1 cellular context compared by ENCODE assay signal in genomic region chr1:32758177-32758794, GRCh38.
TF ChIP-seq lines count a peak whose summit lies in the region.

No MANE protein-coding gene starts in this region.

TF ChIP-seq in K562, 482 proteins besides CTCF, POLR2A, EP300 and RAD21 (continues in another document):
- no peak for TF ChIP-seq ETV5 (CRISPR knock-in tag; IDR thresholded peaks at IDR 0.05; ENCODE audit: low read depth)
- no peak for TF ChIP-seq FUS (optimal IDR thresholded peaks at IDR 0.05; ENCODE audit: low read depth, low read length)
- TF ChIP-seq STAT6 (CRISPR knock-in tag; IDR thresholded peaks at IDR 0.05), result no peak
- no peak for TF ChIP-seq CXXC5 (CRISPR knock-in tag; IDR thresholded peaks at IDR 0.05)
- TF ChIP-seq PML (IDR thresholded peaks at IDR 0.05; ENCODE audit: low read length), result 0 out of 2 replicates have a peak, but pooled peaks have one; percentile 15
- no peak for TF ChIP-seq ZNF274 (IDR thresholded peaks at IDR 0.05; ENCODE audit: borderline replicate concordance, low read depth, low read length)
- no peak for TF ChIP-seq DACH1 (IDR thresholded peaks at IDR 0.05; ENCODE audit: partially characterized antibody)
- no peak for TF ChIP-seq GABPA (tag; conservative IDR thresholded peaks at IDR 0.05; ENCODE audit: low read depth)
- no peak for TF ChIP-seq ZBTB9 (CRISPR knock-in tag; IDR thresholded peaks at IDR 0.05)
- TF ChIP-seq CHD1 (IDR thresholded peaks at IDR 0.05; ENCODE audit: low read length), result peak; percentile 24
- TF ChIP-seq MTF1 (CRISPR knock-in tag; IDR thresholded peaks at IDR 0.05; ENCODE audit: borderline replicate concordance), result peak; percentile 29; the same call in 1 of the 2 replicates
- TF ChIP-seq ZNF431 (CRISPR knock-in tag; IDR thresholded peaks at IDR 0.05), result no peak
- TF ChIP-seq POLR2B (IDR thresholded peaks at IDR 0.05; ENCODE audit: low read depth, partially characterized antibody), result no peak
- TF ChIP-seq HDAC2 (IDR thresholded peaks at IDR 0.05), result no peak
- TF ChIP-seq HLTF (IDR thresholded peaks at IDR 0.05), result no peak
- TF ChIP-seq, protein P1, sequence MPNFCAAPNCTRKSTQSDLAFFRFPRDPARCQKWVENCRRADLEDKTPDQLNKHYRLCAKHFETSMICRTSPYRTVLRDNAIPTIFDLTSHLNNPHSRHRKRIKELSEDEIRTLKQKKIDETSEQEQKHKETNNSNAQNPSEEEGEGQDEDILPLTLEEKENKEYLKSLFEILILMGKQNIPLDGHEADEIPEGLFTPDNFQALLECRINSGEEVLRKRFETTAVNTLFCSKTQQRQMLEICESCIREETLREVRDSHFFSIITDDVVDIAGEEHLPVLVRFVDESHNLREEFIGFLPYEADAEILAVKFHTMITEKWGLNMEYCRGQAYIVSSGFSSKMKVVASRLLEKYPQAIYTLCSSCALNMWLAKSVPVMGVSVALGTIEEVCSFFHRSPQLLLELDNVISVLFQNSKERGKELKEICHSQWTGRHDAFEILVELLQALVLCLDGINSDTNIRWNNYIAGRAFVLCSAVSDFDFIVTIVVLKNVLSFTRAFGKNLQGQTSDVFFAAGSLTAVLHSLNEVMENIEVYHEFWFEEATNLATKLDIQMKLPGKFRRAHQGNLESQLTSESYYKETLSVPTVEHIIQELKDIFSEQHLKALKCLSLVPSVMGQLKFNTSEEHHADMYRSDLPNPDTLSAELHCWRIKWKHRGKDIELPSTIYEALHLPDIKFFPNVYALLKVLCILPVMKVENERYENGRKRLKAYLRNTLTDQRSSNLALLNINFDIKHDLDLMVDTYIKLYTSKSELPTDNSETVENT (CRISPR knock-in tag; IDR thresholded peaks at IDR 0.05), result no peak
- TF ChIP-seq, protein P2, sequence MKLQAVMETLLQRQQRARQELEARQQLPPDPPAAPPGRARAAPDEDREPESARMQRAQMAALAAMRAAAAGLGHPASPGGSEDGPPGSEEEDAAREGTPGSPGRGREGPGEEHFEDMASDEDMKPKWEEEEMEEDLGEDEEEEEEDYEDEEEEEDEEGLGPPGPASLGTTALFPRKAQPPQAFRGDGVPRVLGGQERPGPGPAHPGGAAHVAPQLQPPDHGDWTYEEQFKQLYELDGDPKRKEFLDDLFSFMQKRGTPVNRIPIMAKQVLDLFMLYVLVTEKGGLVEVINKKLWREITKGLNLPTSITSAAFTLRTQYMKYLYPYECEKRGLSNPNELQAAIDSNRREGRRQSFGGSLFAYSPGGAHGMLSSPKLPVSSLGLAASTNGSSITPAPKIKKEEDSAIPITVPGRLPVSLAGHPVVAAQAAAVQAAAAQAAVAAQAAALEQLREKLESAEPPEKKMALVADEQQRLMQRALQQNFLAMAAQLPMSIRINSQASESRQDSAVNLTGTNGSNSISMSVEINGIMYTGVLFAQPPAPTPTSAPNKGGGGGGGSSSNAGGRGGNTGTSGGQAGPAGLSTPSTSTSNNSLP (IDR thresholded peaks at IDR 0.05; ENCODE audit: borderline replicate concordance, low read depth, low read length), result no peak
- TF ChIP-seq, protein P3, sequence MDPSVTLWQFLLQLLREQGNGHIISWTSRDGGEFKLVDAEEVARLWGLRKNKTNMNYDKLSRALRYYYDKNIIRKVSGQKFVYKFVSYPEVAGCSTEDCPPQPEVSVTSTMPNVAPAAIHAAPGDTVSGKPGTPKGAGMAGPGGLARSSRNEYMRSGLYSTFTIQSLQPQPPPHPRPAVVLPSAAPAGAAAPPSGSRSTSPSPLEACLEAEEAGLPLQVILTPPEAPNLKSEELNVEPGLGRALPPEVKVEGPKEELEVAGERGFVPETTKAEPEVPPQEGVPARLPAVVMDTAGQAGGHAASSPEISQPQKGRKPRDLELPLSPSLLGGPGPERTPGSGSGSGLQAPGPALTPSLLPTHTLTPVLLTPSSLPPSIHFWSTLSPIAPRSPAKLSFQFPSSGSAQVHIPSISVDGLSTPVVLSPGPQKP (CRISPR knock-in tag; IDR thresholded peaks at IDR 0.05), result no peak
- TF ChIP-seq, protein P4, sequence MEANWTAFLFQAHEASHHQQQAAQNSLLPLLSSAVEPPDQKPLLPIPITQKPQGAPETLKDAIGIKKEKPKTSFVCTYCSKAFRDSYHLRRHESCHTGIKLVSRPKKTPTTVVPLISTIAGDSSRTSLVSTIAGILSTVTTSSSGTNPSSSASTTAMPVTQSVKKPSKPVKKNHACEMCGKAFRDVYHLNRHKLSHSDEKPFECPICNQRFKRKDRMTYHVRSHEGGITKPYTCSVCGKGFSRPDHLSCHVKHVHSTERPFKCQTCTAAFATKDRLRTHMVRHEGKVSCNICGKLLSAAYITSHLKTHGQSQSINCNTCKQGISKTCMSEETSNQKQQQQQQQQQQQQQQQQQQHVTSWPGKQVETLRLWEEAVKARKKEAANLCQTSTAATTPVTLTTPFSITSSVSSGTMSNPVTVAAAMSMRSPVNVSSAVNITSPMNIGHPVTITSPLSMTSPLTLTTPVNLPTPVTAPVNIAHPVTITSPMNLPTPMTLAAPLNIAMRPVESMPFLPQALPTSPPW (CRISPR knock-in tag; IDR thresholded peaks at IDR 0.05), result peak; percentile 69
- no peak for TF ChIP-seq TSC22D4 (tag; IDR thresholded peaks at IDR 0.05)
- no peak for TF ChIP-seq MED1 (CRISPR knock-in tag; IDR thresholded peaks at IDR 0.05; ENCODE audit: borderline replicate concordance)
- TF ChIP-seq CBX1 (IDR thresholded peaks at IDR 0.05; ENCODE audit: low read depth), result no peak
- TF ChIP-seq ARID1B (IDR thresholded peaks at IDR 0.05), result peak; percentile 52; the same call in 1 of the 2 replicates
- no peak for TF ChIP-seq KDM2B (CRISPR knock-in tag; IDR thresholded peaks at IDR 0.05)
- no peak for TF ChIP-seq CSDE1 (IDR thresholded peaks at IDR 0.05)
- TF ChIP-seq TEAD2 (tag; IDR thresholded peaks at IDR 0.05), result no peak
- no peak for TF ChIP-seq KLF13 (tag; IDR thresholded peaks at IDR 0.05; ENCODE audit: borderline replicate concordance, low read depth)
- TF ChIP-seq PCBP2 (IDR thresholded peaks at IDR 0.05; ENCODE audit: low read depth, low read length, poor library complexity, severe bottlenecking), result no peak
- TF ChIP-seq RBM17 (IDR thresholded peaks at IDR 0.05; ENCODE audit: borderline replicate concordance, low read depth, low read length), result no peak
- no peak for TF ChIP-seq GATAD2B (IDR thresholded peaks at IDR 0.05; ENCODE audit: borderline replicate concordance)
- no peak for TF ChIP-seq ELF4 (CRISPR knock-in tag; IDR thresholded peaks at IDR 0.05)
- TF ChIP-seq, protein P5, sequence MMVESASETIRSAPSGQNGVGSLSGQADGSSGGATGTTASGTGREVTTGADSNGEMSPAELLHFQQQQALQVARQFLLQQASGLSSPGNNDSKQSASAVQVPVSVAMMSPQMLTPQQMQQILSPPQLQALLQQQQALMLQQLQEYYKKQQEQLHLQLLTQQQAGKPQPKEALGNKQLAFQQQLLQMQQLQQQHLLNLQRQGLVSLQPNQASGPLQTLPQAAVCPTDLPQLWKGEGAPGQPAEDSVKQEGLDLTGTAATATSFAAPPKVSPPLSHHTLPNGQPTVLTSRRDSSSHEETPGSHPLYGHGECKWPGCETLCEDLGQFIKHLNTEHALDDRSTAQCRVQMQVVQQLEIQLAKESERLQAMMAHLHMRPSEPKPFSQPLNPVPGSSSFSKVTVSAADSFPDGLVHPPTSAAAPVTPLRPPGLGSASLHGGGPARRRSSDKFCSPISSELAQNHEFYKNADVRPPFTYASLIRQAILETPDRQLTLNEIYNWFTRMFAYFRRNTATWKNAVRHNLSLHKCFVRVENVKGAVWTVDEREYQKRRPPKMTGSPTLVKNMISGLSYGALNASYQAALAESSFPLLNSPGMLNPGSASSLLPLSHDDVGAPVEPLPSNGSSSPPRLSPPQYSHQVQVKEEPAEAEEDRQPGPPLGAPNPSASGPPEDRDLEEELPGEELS (CRISPR knock-in tag; IDR thresholded peaks at IDR 0.05; ENCODE audit: borderline replicate concordance), result no peak
- TF ChIP-seq, protein P6, sequence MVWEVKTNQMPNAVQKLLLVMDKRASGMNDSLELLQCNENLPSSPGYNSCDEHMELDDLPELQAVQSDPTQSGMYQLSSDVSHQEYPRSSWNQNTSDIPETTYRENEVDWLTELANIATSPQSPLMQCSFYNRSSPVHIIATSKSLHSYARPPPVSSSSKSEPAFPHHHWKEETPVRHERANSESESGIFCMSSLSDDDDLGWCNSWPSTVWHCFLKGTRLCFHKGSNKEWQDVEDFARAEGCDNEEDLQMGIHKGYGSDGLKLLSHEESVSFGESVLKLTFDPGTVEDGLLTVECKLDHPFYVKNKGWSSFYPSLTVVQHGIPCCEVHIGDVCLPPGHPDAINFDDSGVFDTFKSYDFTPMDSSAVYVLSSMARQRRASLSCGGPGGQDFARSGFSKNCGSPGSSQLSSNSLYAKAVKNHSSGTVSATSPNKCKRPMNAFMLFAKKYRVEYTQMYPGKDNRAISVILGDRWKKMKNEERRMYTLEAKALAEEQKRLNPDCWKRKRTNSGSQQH (CRISPR knock-in tag; IDR thresholded peaks at IDR 0.05), result no peak
- no peak for TF ChIP-seq RBM14 (IDR thresholded peaks at IDR 0.05; ENCODE audit: borderline replicate concordance, insufficient read depth, low read depth, low read length)
- no peak for TF ChIP-seq NRF1 (conservative IDR thresholded peaks at IDR 0.05 in 1 of 2, IDR thresholded peaks at IDR 0.05 in 1 of 2)
- TF ChIP-seq ZNF76 (CRISPR knock-in tag; IDR thresholded peaks at IDR 0.05; ENCODE audit: borderline replicate concordance), result no peak
- TF ChIP-seq MTA3 (IDR thresholded peaks at IDR 0.05; ENCODE audit: borderline replicate concordance), result no peak
- no peak for TF ChIP-seq SOX6 (IDR thresholded peaks at IDR 0.05)
- no peak for TF ChIP-seq FOXA1 (IDR thresholded peaks at IDR 0.05; ENCODE audit: borderline replicate concordance)
- TF ChIP-seq TCF3 (CRISPR knock-in tag; IDR thresholded peaks at IDR 0.05), result peak; percentile 32; the same call in 1 of the 2 replicates
- no peak for TF ChIP-seq NR3C1 (CRISPR knock-in tag; IDR thresholded peaks at IDR 0.05)
- no peak for TF ChIP-seq MEIS2 (IDR thresholded peaks at IDR 0.05; ENCODE audit: partially characterized antibody)
- TF ChIP-seq E2F8 (IDR thresholded peaks at IDR 0.05; ENCODE audit: low read depth, partially characterized antibody), result no peak
- TF ChIP-seq SIN3B (IDR thresholded peaks at IDR 0.05; ENCODE audit: low read depth), result no peak
- no peak for TF ChIP-seq ZNF239 (CRISPR knock-in tag; IDR thresholded peaks at IDR 0.05)
- no peak for TF ChIP-seq ZNF124 (CRISPR knock-in tag; IDR thresholded peaks at IDR 0.05)
- no peak; the same call in 1 of the 2 replicates for TF ChIP-seq ZBTB7A (IDR thresholded peaks at IDR 0.05; ENCODE audit: borderline replicate concordance, control insufficient read depth, low read depth, low read length)
- no peak for TF ChIP-seq CBX8 (IDR thresholded peaks at IDR 0.05; ENCODE audit: borderline replicate concordance, extremely low read depth, low read depth, low read length, poor library complexity, severe bottlenecking)
- TF ChIP-seq CBFA2T2 (conservative IDR thresholded peaks at IDR 0.05), result peak; percentile 46; the same call in 1 of the 2 replicates
- no peak for TF ChIP-seq MAZ (CRISPR knock-in tag; conservative IDR thresholded peaks at IDR 0.05 in 1 of 2, IDR thresholded peaks at IDR 0.05 in 1 of 2)
- no peak for TF ChIP-seq ZNF354B (CRISPR knock-in tag; IDR thresholded peaks at IDR 0.05)
- no peak for TF ChIP-seq PRPF4 (IDR thresholded peaks at IDR 0.05; ENCODE audit: insufficient read depth, low read depth, low read length, poor library complexity, severe bottlenecking)
